In the genomic region with DNA sequence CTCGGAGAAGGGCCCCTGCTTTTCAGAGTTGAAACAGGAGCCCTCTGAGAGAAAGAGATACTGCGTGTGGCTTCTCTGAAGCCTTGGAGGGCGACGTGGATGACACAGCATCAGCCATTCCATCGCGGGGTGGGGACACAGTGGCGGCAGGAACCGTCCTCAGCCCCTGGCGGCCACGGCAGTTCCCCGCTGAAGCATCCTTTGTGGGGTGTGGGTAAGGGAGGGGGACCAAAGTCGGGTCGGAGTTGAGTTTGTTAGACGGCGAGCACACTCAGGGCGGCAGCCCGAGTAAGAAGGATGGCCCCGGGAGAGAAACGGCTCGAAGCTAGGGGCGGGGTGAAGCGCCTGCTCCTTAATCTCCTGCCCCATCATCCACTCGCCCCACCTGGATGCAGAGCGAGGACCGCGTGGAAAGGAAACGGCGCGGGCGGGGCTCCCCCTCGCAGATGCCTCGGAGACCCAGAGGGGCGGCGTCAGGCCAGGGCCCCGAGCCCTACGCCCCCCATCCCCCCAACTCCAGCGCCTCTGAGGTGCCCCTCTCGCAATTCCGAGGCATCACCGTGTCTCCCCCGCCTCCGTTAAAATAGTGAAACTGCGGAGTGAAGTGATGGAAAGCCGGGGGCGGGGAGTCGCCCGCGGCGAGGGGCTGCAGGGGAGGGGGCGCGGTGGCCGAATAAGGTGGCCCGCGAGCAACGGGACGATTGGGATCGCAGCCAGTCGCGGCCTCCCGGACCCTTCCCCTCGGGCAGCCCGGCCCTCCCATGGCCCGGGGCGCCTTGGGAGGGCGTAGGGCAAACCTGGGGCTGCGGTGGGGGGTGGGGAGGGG, we compare ENCODE assay signal across 8 cellular contexts. TPM values are rescaled to one million over a fixed set of nuclear protein-coding genes. Genes with fewer than 3 reads are reported as not detected.
DNase-seq lines count a peak whose midpoint lies in the region; ATAC-seq and TF ChIP-seq lines count a peak whose summit lies in the region.

No MANE protein-coding gene starts in this region.

- H3K4me1 ChIP-seq in foreskin keratinocyte (peaks cover 23% of the 10 kb centered on the region), aorta (ENCODE audit: control insufficient read depth in 1 of 2, insufficient read depth in 2 of 2, low read length in 2 of 2) (no peaks in the 10 kb centered on the region)

- H3K27ac Mint-ChIP-seq in HFFc6, result peak overlapping the region; percentile 96
- H3K27ac Mint-ChIP-seq in progenitor cell of endocrine pancreas, result peak overlapping the region; percentile 84

- ATAC-seq in foreskin keratinocyte (peak; percentile 56), aorta (ENCODE audit: low FRiP score) (peak; percentile 26)

- H3K9me3 Mint-ChIP-seq in HFFc6, result no peaks in the 10 kb centered on the region
- no peaks in the 10 kb centered on the region for H3K9me3 Mint-ChIP-seq in progenitor cell of endocrine pancreas (ENCODE audit: low read depth)

- no peaks in the 10 kb centered on the region for H3K9me3 ChIP-seq in aorta (ENCODE audit: control insufficient read depth, low read length)

- intact Hi-C loops in aorta (cut with DNase I), result loop anchor here (5.0 to 10.0 kb wide), 3 partner anchors 58 to 588 kb away; no protein-coding TSS in a partner anchor

- H3K4me3 ChIP-seq in aorta (ENCODE audit: low read length in 2 of 2), result peak overlapping the region; percentile 84 to 90

- H3K4me1 Mint-ChIP-seq in HFFc6 (ENCODE audit: low read depth), result peaks cover 37% of the 10 kb centered on the region
- H3K4me1 Mint-ChIP-seq in progenitor cell of endocrine pancreas (ENCODE audit: low read depth), result peaks cover 22% of the 10 kb centered on the region

- H3K27ac ChIP-seq in foreskin keratinocyte (peak overlapping the region; percentile 96), aorta (ENCODE audit: low read depth in 1 of 2, low read length in 2 of 2) (no peak overlapping the region)

- H3K4me3 Mint-ChIP-seq in HFFc6 (peak overlapping the region; percentile 87), progenitor cell of endocrine pancreas (ENCODE audit: low read depth) (peak overlapping the region; percentile 70)

- TF ChIP-seq CTCF in GM12873 (IDR thresholded peaks at IDR 0.05; ENCODE audit: insufficient read depth, low read depth, low read length, missing control alignments) (peak; percentile 55), HFFc6 (IDR thresholded peaks at IDR 0.05) (peak; percentile 62), foreskin keratinocyte (conservative IDR thresholded peaks at IDR 0.05) (peak; percentile 43), progenitor cell of endocrine pancreas (IDR thresholded peaks at IDR 0.05; ENCODE audit: unreplicated experiment) (peak; percentile 33)

- H3K27me3 ChIP-seq in foreskin keratinocyte, result no peaks in the 10 kb centered on the region
- H3K27me3 ChIP-seq in aorta (ENCODE audit: control insufficient read depth in 1 of 2, insufficient read depth in 2 of 2, low read length in 1 of 2), result no peaks in the 10 kb centered on the region

- H3K27me3 Mint-ChIP-seq in HFFc6 (ENCODE audit: insufficient read depth) (no peaks in the 10 kb centered on the region; the same call in 1 of the 2 replicates), progenitor cell of endocrine pancreas (no peaks in the 10 kb centered on the region)

- H3K36me3 ChIP-seq in aorta (ENCODE audit: control insufficient read depth in 1 of 2, insufficient read depth in 2 of 2, low read length in 1 of 2), result no peaks in the 10 kb centered on the region

- 7 to 8% methylated on average over 44 to 66 of the region's 66 CpGs for WGBS in aorta, 2 donors

- H3K36me3 Mint-ChIP-seq in HFFc6 (ENCODE audit: low read depth), result no peaks in the 10 kb centered on the region
- no peaks in the 10 kb centered on the region for H3K36me3 Mint-ChIP-seq in progenitor cell of endocrine pancreas (ENCODE audit: insufficient read depth)

- DNase-seq in HFFc6, result peak; percentile 37
- peak; percentile 51 for DNase-seq in NOMO-1 treated with DMSO at 0.1 percent for 48 hours (lab: John Stamatoyannopoulos, UW; ENCODE audit: unreplicated experiment)
- peak; percentile 50 for DNase-seq in activated T-helper 1 cell treated with Interleukin-2 at 50 U/mL for 16 hours (ENCODE audit: low read depth)
- peak in 1 of 2 donors; percentile 36 for DNase-seq in foreskin keratinocyte
- DNase-seq in progenitor cell of endocrine pancreas (ENCODE audit: low spot score, unreplicated experiment), result peak; percentile 14
- peak; percentile 67 to 82 for DNase-seq in aorta
- no peak for DNase-seq in dedifferentiated amniotic fluid mesenchymal stem cell (ENCODE audit: extremely low spot score)

RNA-seq across cellular contexts. Expression of a gene that starts 0.8 kb away (rescaled TPM):
- total RNA-seq in HFFc6 (2021; fragmentation: NEBNext Ultra II Directional; extraction: Animal tissue kit (Norgen Biotek cat#: 25700)), result 10 to 100 TPM; 17.5 to 23.5 (median 20.1) TPM
- 25.4 and 25.8 TPM in 2 replicates for total RNA-seq in foreskin keratinocyte
- 2.9 and 3.2 TPM in 2 replicates for polyA plus RNA-seq in foreskin keratinocyte
- total RNA-seq in progenitor cell of endocrine pancreas, result 67.2 and 71.7 TPM in 2 replicates
- 10 to 100 TPM; 30.7 to 44.7 TPM for total RNA-seq in aorta
- polyA plus RNA-seq in aorta, result 1 to 10 TPM; 3.5 to 4.9 TPM
